ENCODE assay signal across 12 cellular contexts in the genomic region with DNA sequence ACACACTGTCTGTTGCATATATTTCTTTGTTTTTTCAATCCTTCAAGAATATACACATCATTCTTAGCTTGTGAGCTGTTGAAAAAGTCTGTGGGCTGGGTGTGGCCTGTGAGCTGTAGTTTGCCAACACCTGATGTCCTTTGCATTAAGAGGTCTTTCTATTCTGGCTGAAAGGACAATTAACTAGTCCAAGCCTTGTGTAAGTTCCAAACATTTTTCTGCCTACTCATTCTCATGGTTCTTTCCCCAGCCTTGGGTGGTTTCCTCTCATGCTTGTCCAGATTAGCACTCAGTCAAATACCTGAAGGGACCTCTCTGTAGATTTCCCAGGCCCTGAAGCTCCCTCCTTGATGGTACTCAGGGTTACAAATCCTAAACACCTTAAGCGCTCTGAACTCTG. TPM values are rescaled to one million over a fixed set of nuclear protein-coding genes. Genes with fewer than 3 reads are reported as not detected.
DNase-seq lines count a peak whose midpoint lies in the region; ATAC-seq and TF ChIP-seq lines count a peak whose summit lies in the region.
"Had no signal": no experiment of that assay in that cellular context is flagged by ENCODE, and none has a peak within 500 bp of the region (broad histone marks: within the 10 kb centered on the region; RNA-seq: fewer than 3 reads in every experiment).

No MANE protein-coding gene starts in this region.

- in situ Hi-C loops in astrocyte of the spinal cord (cut with HindIII; ENCODE audit: low sequenced_read_pairs) = no loop called here

- H3F3A ChIP-seq in GM23338 (replicated peaks; ENCODE audit: low read depth) = no peaks in the 10 kb centered on the region

- H3K4me1 ChIP-seq in CD8-positive, alpha-beta memory T cell (ENCODE audit: insufficient read depth, low read length) = peaks cover 44% of the 10 kb centered on the region
- no peaks in the 10 kb centered on the region for H3K4me1 ChIP-seq in GM23338 (ENCODE audit: insufficient read depth)

- POLR2A ChIA-PET in CD8-positive, alpha-beta memory T cell (lab: Charles Lee) = interaction anchor here (1.2 kb wide), 1 partner anchor 56 kb away, joined by 4 read pairs; no protein-coding TSS in a partner anchor

- TF ChIP-seq CTCF in GM23338 (conservative IDR thresholded peaks at IDR 0.05; ENCODE audit: low read depth in 2 of 2) (no peak), astrocyte of the spinal cord (IDR thresholded peaks at IDR 0.05; ENCODE audit: low read depth, low read length) (no peak)

- ATAC-seq in GM23338 (no peak), memory B cell (ENCODE audit: low read depth) (no peak)

- H3K36me3 ChIP-seq in CD8-positive, alpha-beta memory T cell (ENCODE audit: insufficient read depth, low read length) = no peaks in the 10 kb centered on the region
- no peaks in the 10 kb centered on the region for H3K36me3 ChIP-seq in GM23338 (ENCODE audit: insufficient read depth)

- H3K9me3 ChIP-seq in CD8-positive, alpha-beta memory T cell (ENCODE audit: low read length) = no peaks in the 10 kb centered on the region

- H3K36me3 Mint-ChIP-seq in CD8-positive, alpha-beta memory T cell = peaks cover 0 to 2% (median 0%) of the 10 kb centered on the region in 3 donors
- H3K36me3 Mint-ChIP-seq in GM23338 (ENCODE audit: low read depth) (no peaks in the 10 kb centered on the region), memory B cell (no peaks in the 10 kb centered on the region)

- no peaks in the 10 kb centered on the region for H4K20me1 ChIP-seq in GM23338 (replicated peaks; ENCODE audit: insufficient read depth)

- no peak overlapping the region for H3K27ac ChIP-seq in CD8-positive, alpha-beta memory T cell (ENCODE audit: low read depth, low read length)
- H3K27ac ChIP-seq in GM23338 (ENCODE audit: low read depth) = no peak overlapping the region
- H3K27ac ChIP-seq: HL-60 had no signal

- H3K4me3 Mint-ChIP-seq in CD8-positive, alpha-beta memory T cell = no peak overlapping the region
- H3K4me3 Mint-ChIP-seq in GM23338 (no peak overlapping the region), memory B cell (no peak overlapping the region)
- H3K4me3 Mint-ChIP-seq: activated naive CD8-positive, alpha-beta T cell treated with anti-CD3 and anti-CD28 coated beads, Interleukin-2, amount 10 ng/mL, durations not matched to agents 7 days and 5 days had no signal

- no peak overlapping the region for H3K4me3 ChIP-seq in CD8-positive, alpha-beta memory T cell (ENCODE audit: low read length)
- H3K4me3 ChIP-seq in GM23338 (no peak overlapping the region), astrocyte of the spinal cord (ENCODE audit: low read depth, low read length) (no peak overlapping the region)

- H3K27ac Mint-ChIP-seq in CD8-positive, alpha-beta memory T cell = peak overlapping the region in 5 of 8 donors; percentile 7 to 81 (median 43)
- H3K27ac Mint-ChIP-seq in GM23338 = peak overlapping the region; percentile 28; the same call in 1 of the 2 replicates
- peak overlapping the region; percentile 25 for H3K27ac Mint-ChIP-seq in memory B cell
- H3K27ac Mint-ChIP-seq: activated naive CD8-positive, alpha-beta T cell treated with anti-CD3 and anti-CD28 coated beads, Interleukin-2, amount 10 ng/mL, durations not matched to agents 7 days and 5 days had no signal

- no peaks in the 10 kb centered on the region for H3K79me2 ChIP-seq in GM23338 (replicated peaks; ENCODE audit: insufficient read depth)

- no peaks in the 10 kb centered on the region for H3K27me3 Mint-ChIP-seq in CD8-positive, alpha-beta memory T cell
- H3K27me3 Mint-ChIP-seq in GM23338 (ENCODE audit: insufficient read depth, low read depth, poor library complexity) (no peaks in the 10 kb centered on the region), memory B cell (no peaks in the 10 kb centered on the region)
- H3K27me3 Mint-ChIP-seq: activated naive CD8-positive, alpha-beta T cell treated with anti-CD3 and anti-CD28 coated beads, Interleukin-2, amount 10 ng/mL, durations not matched to agents 7 days and 5 days had no signal

- no peak overlapping the region for H3K4me2 ChIP-seq in GM23338

- peak overlapping the region; percentile 66; the same call in 1 of the 2 replicates for H2AFZ ChIP-seq in GM23338

- H3K27me3 ChIP-seq in CD8-positive, alpha-beta memory T cell (ENCODE audit: insufficient read depth, low read length, poor library complexity, severe bottlenecking) = no peaks in the 10 kb centered on the region
- no peaks in the 10 kb centered on the region for H3K27me3 ChIP-seq in GM23338 (ENCODE audit: insufficient read depth)

- peaks cover 44 to 58% (median 55%) of the 10 kb centered on the region in 3 donors for H3K4me1 Mint-ChIP-seq in CD8-positive, alpha-beta memory T cell
- H3K4me1 Mint-ChIP-seq in GM23338 (no peaks in the 10 kb centered on the region), memory B cell (peaks cover 38% of the 10 kb centered on the region)

- peaks cover 8% of the 10 kb centered on the region for H3K9me2 ChIP-seq in GM23338 (ENCODE audit: insufficient read depth)

- CTCF ChIA-PET in CD8-positive, alpha-beta memory T cell (lab: Charles Lee) = interaction anchor here (0.7 to 1.8 kb wide), 3 partner anchors 46 to 59 kb away, joined by 3 to 4 read pairs (median 3); no protein-coding TSS in a partner anchor

- H3K9me3 Mint-ChIP-seq in CD8-positive, alpha-beta memory T cell = no peaks in the 10 kb centered on the region
- H3K9me3 Mint-ChIP-seq in GM23338 (no peaks in the 10 kb centered on the region), memory B cell (no peaks in the 10 kb centered on the region)

- DNase-seq in CD8-positive, alpha-beta memory T cell = no peak
- DNase-seq in GM23338 (ENCODE audit: low spot score) (no peak), astrocyte of the spinal cord (ENCODE audit: low read depth, low spot score) (peak; percentile 55), memory B cell (ENCODE audit: low spot score in 2 of 2) (no peak), NCI-H524 treated with DMSO at 0.1 percent for 48 hours (lab: John Stamatoyannopoulos, UW) (no peak), iPS-NIHi7 (ENCODE audit: extremely low spot score) (no peak)
- DNase-seq in effector CD4-positive, alpha-beta T cell = no peak
- DNase-seq: activated CD4-positive, alpha-beta T cell treated with anti-CD3 and anti-CD28 coated beads for 48 hours; activated naive CD8-positive, alpha-beta T cell treated with anti-CD3 and anti-CD28 coated beads, Interleukin-2, amount 10 ng/mL, durations not matched to agents 7 days and 5 days; effector memory CD4-positive, alpha-beta T cell; NCI-H446 treated with DMSO at 0.1 percent for 48 hours had no signal

TF ChIP-seq in GM23338, 12 proteins besides CTCF, POLR2A, EP300 and RAD21:
- TF ChIP-seq REST (IDR thresholded peaks at IDR 0.05; ENCODE audit: unreplicated experiment) = no peak
- no peak for TF ChIP-seq STAT1 (IDR thresholded peaks at IDR 0.05; ENCODE audit: unreplicated experiment)
- TF ChIP-seq EZH2phosphoT487 (IDR thresholded peaks at IDR 0.05; ENCODE audit: unreplicated experiment) = no peak
- no peak for TF ChIP-seq JUNB (IDR thresholded peaks at IDR 0.05; ENCODE audit: unreplicated experiment)
- TF ChIP-seq POLR2AphosphoS5 (IDR thresholded peaks at IDR 0.05; ENCODE audit: low read depth) = no peak
- TF ChIP-seq ZNF331 (CRISPR knock-in tag; IDR thresholded peaks at IDR 0.05; ENCODE audit: low read depth) = no peak
- TF ChIP-seq ZNF114 (CRISPR knock-in tag; IDR thresholded peaks at IDR 0.05) = no peak
- TF ChIP-seq NANOG (IDR thresholded peaks at IDR 0.05; ENCODE audit: borderline replicate concordance) = no peak

RNA-seq across cellular contexts. Expression of gene NABP1, which starts 57.8 kb away (rescaled TPM):
- 10 to 100 TPM; 44.9 to 48.2 TPM for total RNA-seq in CD8-positive, alpha-beta memory T cell
- 13.9 TPM for polyA plus RNA-seq in CD8-positive, alpha-beta memory T cell
- total RNA-seq in GM23338 (2014; rRNA removed; shearing (Covaris generic)) = 4.9 and 5.2 TPM in 2 replicates
- polyA plus RNA-seq in GM23338 (2016; fragmentation: Nextera tagmentation; extraction: Ambion mirVana) = 5.3 and 5.6 TPM in 2 replicates
